Comparison of ENCODE assay signal across 8 cellular contexts in genomic region chr11:20364412-20364792, GRCh38. TPM values are rescaled to one million over a fixed set of nuclear protein-coding genes. Genes with fewer than 3 reads are reported as not detected.
DNase-seq lines count a peak whose midpoint lies in the region; ATAC-seq, FAIRE-seq and TF ChIP-seq lines count a peak whose summit lies in the region.

No MANE protein-coding gene starts in this region.

- peaks cover 27% of the 10 kb centered on the region for H3K27me3 Mint-ChIP-seq in neural progenitor cell (ENCODE audit: insufficient read depth, low read depth)

- peak overlapping the region; percentile 85 for H3K4me2 ChIP-seq in neural progenitor cell

- H2AFZ ChIP-seq in neural progenitor cell (replicated peaks) = peak overlapping the region; percentile 92

- peaks cover 4% of the 10 kb centered on the region for H3F3A ChIP-seq in neural progenitor cell (ENCODE audit: low read depth)

- no peak for ATAC-seq in GM21447 (IDR thresholded peaks at IDR 0.05; ENCODE audit: unreplicated experiment)

- no peaks in the 10 kb centered on the region for H3K27me3 ChIP-seq in endocrine pancreas (ENCODE audit: control insufficient read depth, insufficient read depth, low read length)
- H3K27me3 ChIP-seq in neural progenitor cell = peaks cover 33% of the 10 kb centered on the region

- H3K4me1 Mint-ChIP-seq in neural progenitor cell = peaks cover 23% of the 10 kb centered on the region

- TF ChIP-seq CTCF in neural progenitor cell (IDR thresholded peaks at IDR 0.05) = no peak

- H3K79me2 ChIP-seq in neural progenitor cell (ENCODE audit: low read depth) = no peaks in the 10 kb centered on the region

- FAIRE-seq in GM12892 (lab: Jason Lieb, UNC) = no peak

- H3K4me3 Mint-ChIP-seq in neural progenitor cell = peak overlapping the region; percentile 79

- no peak overlapping the region for H3K27ac ChIP-seq in neural progenitor cell

- H3K9me3 ChIP-seq in endocrine pancreas (ENCODE audit: control insufficient read depth, low read length) = no peaks in the 10 kb centered on the region
- H3K9me3 ChIP-seq in neural progenitor cell (ENCODE audit: low read depth) = no peaks in the 10 kb centered on the region

- H3K36me3 ChIP-seq in endocrine pancreas (ENCODE audit: control insufficient read depth, insufficient read depth, low read length) (no peaks in the 10 kb centered on the region), neural progenitor cell (no peaks in the 10 kb centered on the region)

- DNase-seq in Daoy (ENCODE audit: low read depth) = peak; percentile 28
- peak; percentile 38 for DNase-seq in NCI-H446 treated with DMSO at 0.1 percent for 48 hours (lab: John Stamatoyannopoulos, UW)
- DNase-seq in neural progenitor cell (ENCODE audit: low spot score) = no peak
- no peak for DNase-seq in GM12892 (ENCODE audit: insufficient read length)
- DNase-seq in kidney tubule cell (ENCODE audit: low spot score) = no peak
- DNase-seq in AG08396 (ENCODE audit: low spot score) = no peak

- H3K9ac ChIP-seq in endocrine pancreas (ENCODE audit: control insufficient read depth, insufficient read depth, low read length) (peak overlapping the region; percentile 42), neural progenitor cell (no peak overlapping the region)

- peaks cover 8% of the 10 kb centered on the region for H3K4me1 ChIP-seq in endocrine pancreas (ENCODE audit: control insufficient read depth, insufficient read depth, low read length)
- peaks cover 7% of the 10 kb centered on the region for H3K4me1 ChIP-seq in neural progenitor cell

- H4K20me1 ChIP-seq in neural progenitor cell (ENCODE audit: low read depth) = no peaks in the 10 kb centered on the region

- H3K27ac Mint-ChIP-seq in neural progenitor cell = no peak overlapping the region

- H3K36me3 Mint-ChIP-seq in neural progenitor cell = no peaks in the 10 kb centered on the region

- H3K9me3 Mint-ChIP-seq in neural progenitor cell = peaks cover 7% of the 10 kb centered on the region

- H3K4me3 ChIP-seq in endocrine pancreas (ENCODE audit: control insufficient read depth, insufficient read depth, low read length) (peak overlapping the region; percentile 71), neural progenitor cell (peak overlapping the region; percentile 55)

- TF ChIP-seq POLR2A in GM12892 (IDR thresholded peaks at IDR 0.05; ENCODE audit: low read depth, low read length) = no peak

RNA-seq across cellular contexts. Expression of gene HTATIP2, which starts 0.9 kb away (rescaled TPM):
- 43.1 and 54.4 TPM in 2 replicates for total RNA-seq in Daoy (2014; rRNA removed; shearing (Covaris generic))
- total RNA-seq in neural progenitor cell (ENCODE audit: low replicate concordance) = 18.3 and 25.3 TPM in 2 replicates
- polyA plus RNA-seq in GM12892 (2012; ENCODE audit: missing spikeins) = 31.5 TPM

RNA-seq across cellular contexts. Expression of gene PRMT3, which starts 23.1 kb away (rescaled TPM):
- 28.3 and 36.4 TPM in 2 replicates for total RNA-seq in Daoy (2014; rRNA removed; shearing (Covaris generic))
- total RNA-seq in neural progenitor cell (ENCODE audit: low replicate concordance) = 30.7 and 39.6 TPM in 2 replicates
- polyA plus RNA-seq in GM12892 (2012; ENCODE audit: missing spikeins) = 22.9 TPM

Comparison
In these comparisons a context has a peak if more than half of its experiments do, and no peak if none do; other contexts are left out.
1. DNase-seq: peak in Daoy (single experiment) and NCI-H446 treated with DMSO at 0.1 percent for 48 hours (single experiment); none in neural progenitor cell (single experiment), GM12892 (single experiment), kidney tubule cell (single experiment) and AG08396 (single experiment).